In the genomic region with DNA sequence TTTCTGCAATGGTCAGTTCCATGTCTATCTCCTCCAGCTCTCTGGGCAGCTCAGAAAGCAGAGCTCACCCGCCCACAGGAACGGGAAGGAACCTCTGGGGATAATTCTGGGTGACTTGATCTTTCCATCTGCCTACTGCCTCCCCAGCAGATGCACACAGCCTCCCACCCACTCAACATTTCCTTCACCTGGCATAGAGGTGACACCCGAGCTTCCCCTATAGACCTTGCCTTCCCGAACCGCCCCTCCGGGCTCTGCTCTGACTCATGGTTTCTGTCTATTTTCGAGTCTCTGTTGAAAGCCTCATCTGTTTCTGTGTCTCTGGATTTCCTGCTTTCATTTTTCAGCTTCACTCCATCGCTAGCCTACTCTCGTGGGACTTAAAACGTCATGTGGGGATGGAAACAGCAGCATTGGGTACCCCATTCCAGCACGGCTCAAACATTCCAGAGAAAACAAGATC, we compare ENCODE assay signal across 8 cellular contexts. TPM values are rescaled to one million over a fixed set of nuclear protein-coding genes. Genes with fewer than 3 reads are reported as not detected.
DNase-seq lines count a peak whose midpoint lies in the region; ATAC-seq, FAIRE-seq and TF ChIP-seq lines count a peak whose summit lies in the region.

No MANE protein-coding gene starts in this region.

- H3K9me3 ChIP-seq in Peyer's patch (no peaks in the 10 kb centered on the region), adipocyte (ENCODE audit: control insufficient read depth, low read length) (no peaks in the 10 kb centered on the region)

- H3K36me3 ChIP-seq in Peyer's patch (peaks cover 0 to 25% (median 0%) of the 10 kb centered on the region in 3 donors), adipocyte (ENCODE audit: control insufficient read depth, insufficient read depth, low read length, severe bottlenecking) (peaks cover 17% of the 10 kb centered on the region)

- peaks cover 42% of the 10 kb centered on the region for H3K4me1 Mint-ChIP-seq in memory B cell

- no peaks in the 10 kb centered on the region for H3K9me3 Mint-ChIP-seq in memory B cell

- H3K9ac ChIP-seq in adipocyte (ENCODE audit: low read length): peak overlapping the region; percentile 55

- no peak for TF ChIP-seq CTCF in Peyer's patch (IDR thresholded peaks at IDR 0.05)

- H3K27me3 Mint-ChIP-seq in memory B cell: no peaks in the 10 kb centered on the region

- H3K27ac ChIP-seq in Peyer's patch: peak overlapping the region in 3 of 4 donors; percentile 6 to 72 (median 59)

- FAIRE-seq in GM12892 (lab: Jason Lieb, UNC): peak; percentile 90

- H3K27ac Mint-ChIP-seq in memory B cell: peak overlapping the region; percentile 91

- H3K27me3 ChIP-seq in Peyer's patch (no peaks in the 10 kb centered on the region), adipocyte (replicated peaks; ENCODE audit: control insufficient read depth, insufficient read depth, low read length) (no peaks in the 10 kb centered on the region)

- peaks cover 3% of the 10 kb centered on the region for H3K36me3 Mint-ChIP-seq in memory B cell

- ATAC-seq in HG02588 (IDR thresholded peaks at IDR 0.05; ENCODE audit: unreplicated experiment) (peak; percentile 86), memory B cell (ENCODE audit: low read depth) (peak; percentile 72)

- TF ChIP-seq POLR2A in GM12892 (IDR thresholded peaks at IDR 0.05; ENCODE audit: low read depth, low read length): no peak
- no peak for TF ChIP-seq POLR2A in Peyer's patch (IDR thresholded peaks at IDR 0.05)

- peak; percentile 74 for DNase-seq in GM12892 (ENCODE audit: insufficient read length)
- peak in 2 of 3 donors; percentile 58 to 79 for DNase-seq in Peyer's patch
- DNase-seq in adipocyte (ENCODE audit: low read depth): peak; percentile 76
- DNase-seq in memory B cell (ENCODE audit: low spot score in 2 of 2): no peak
- peak in 4 of 6 experiments; percentile 18 to 28 (median 22) for DNase-seq in stimulated activated naive CD4-positive, alpha-beta T cell (lab: John Stamatoyannopoulos, UW)
- DNase-seq in epidermal melanocyte (ENCODE audit: insufficient read length, low spot score): no peak
- no peak for DNase-seq in NCI-H1105 (lab: John Stamatoyannopoulos, UW)

- H3K4me3 ChIP-seq in Peyer's patch (peak overlapping the region in 2 of 4 donors; percentile 4 to 15), adipocyte (ENCODE audit: low read length) (peak overlapping the region; percentile 75)

- H3K4me3 Mint-ChIP-seq in memory B cell: peak overlapping the region; percentile 75

- H3K4me1 ChIP-seq in Peyer's patch (peaks cover 0 to 15% (median 5%) of the 10 kb centered on the region in 4 donors), adipocyte (ENCODE audit: control insufficient read depth, insufficient read depth, low read length) (peaks cover 30% of the 10 kb centered on the region)

RNA-seq across cellular contexts. Expression of a gene that starts 11.4 kb away (rescaled TPM):
- 48.1 TPM for polyA plus RNA-seq in GM12892 (2012; ENCODE audit: missing spikeins)
- 100 to 1,000 TPM in 1 of 4 donors, 10 to 100 TPM in 3; 34.0 to 153 (median 77.0) TPM for total RNA-seq in Peyer's patch

RNA-seq across cellular contexts. Expression of a gene that starts 11.6 kb away (rescaled TPM):
- polyA plus RNA-seq in GM12892 (2012; ENCODE audit: missing spikeins): 77.8 TPM
- 10 to 100 TPM; 23.9 to 53.6 (median 45.3) TPM for total RNA-seq in Peyer's patch

RNA-seq across cellular contexts. Expression of a gene that starts 21.0 kb away (rescaled TPM):
- polyA plus RNA-seq in GM12892 (2012; ENCODE audit: missing spikeins): 33.3 TPM
- 10 to 100 TPM; 14.5 to 35.5 (median 18.9) TPM for total RNA-seq in Peyer's patch

RNA-seq across cellular contexts. Expression of a gene that starts 39.2 kb away (rescaled TPM):
- polyA plus RNA-seq in GM12892 (2012; ENCODE audit: missing spikeins): 56.3 TPM
- total RNA-seq in Peyer's patch: 10 to 100 TPM in 3 of 4 donors, 1 to 10 TPM in 1; 8.2 to 24.8 (median 17.0) TPM

RNA-seq across cellular contexts. Expression of a gene that starts 44.6 kb away (rescaled TPM):
- 63.7 TPM for polyA plus RNA-seq in GM12892 (2012; ENCODE audit: missing spikeins)
- total RNA-seq in Peyer's patch: 10 to 100 TPM; 34.0 to 52.8 (median 36.7) TPM

Comparison
In these comparisons a context has a peak if more than half of its experiments do, and no peak if none do; other contexts are left out.
1. DNase-seq: peak in GM12892 (single experiment), Peyer's patch (2 of 3), adipocyte (single experiment) and stimulated activated naive CD4-positive, alpha-beta T cell (4 of 6); none in memory B cell (0 of 2), epidermal melanocyte (single experiment) and NCI-H1105 (single experiment).